26 cellular contexts compared by ENCODE assay signal in genomic region chr11:15627560-15627959, GRCh38.
DNase-seq lines count a peak whose midpoint lies in the region; ATAC-seq, FAIRE-seq and TF ChIP-seq lines count a peak whose summit lies in the region.
"Had no signal": no experiment of that assay in that cellular context is flagged by ENCODE, and none has a peak within 500 bp of the region (broad histone marks: within the 10 kb centered on the region; RNA-seq: fewer than 3 reads in every experiment).

No MANE protein-coding gene starts in this region.

- peaks cover 7% of the 10 kb centered on the region for H3K27me3 ChIP-seq in astrocyte (ENCODE audit: insufficient read depth, low read length)
- H3K27me3 ChIP-seq: colonic mucosa, gastroesophageal sphincter, right atrium auricular region had no signal

- POLR2A ChIA-PET in activated CD4-positive, alpha-beta T cell treated with anti-CD3 and anti-CD28 coated beads for 36 hours (lab: Charles Lee): no interaction called here

- H3K27me3 Mint-ChIP-seq in HFFc6 (ENCODE audit: insufficient read depth) (peaks cover 2% of the 10 kb centered on the region; the same call in 1 of the 2 replicates), astrocyte (ENCODE audit: low read depth, unreplicated experiment) (peaks cover 15% of the 10 kb centered on the region)
- H3K27me3 Mint-ChIP-seq in activated CD4-positive, alpha-beta T cell treated with anti-CD3 and anti-CD28 coated beads for 36 hours: peaks cover 4% of the 10 kb centered on the region

- in situ Hi-C loops in ACHN (cut with HindIII; ENCODE audit: low pct_ligation_motif_present, low pct_unique_long_range_greater_than_20kb, low sequenced_read_pairs): no loop called here

- no peaks in the 10 kb centered on the region for H3K79me2 ChIP-seq in astrocyte (ENCODE audit: insufficient read depth, low read length)

- H3K36me3 Mint-ChIP-seq in HFFc6 (ENCODE audit: low read depth) (no peaks in the 10 kb centered on the region; the same call in 1 of the 2 replicates), astrocyte (ENCODE audit: low read depth, unreplicated experiment) (no peaks in the 10 kb centered on the region)
- no peaks in the 10 kb centered on the region for H3K36me3 Mint-ChIP-seq in activated CD4-positive, alpha-beta T cell treated with anti-CD3 and anti-CD28 coated beads for 36 hours (ENCODE audit: low read depth)

- H4K20me1 ChIP-seq in astrocyte (ENCODE audit: insufficient read depth, low read length): no peaks in the 10 kb centered on the region

- DNase-seq in ACHN (peak; percentile 9), HFFc6 (peak; percentile 3), astrocyte (ENCODE audit: low read depth) (peak; percentile 56), hepatic stellate cell (ENCODE audit: low spot score) (peak; percentile 47), NCI-H510A treated with DMSO at 0.1 percent for 48 hours (lab: John Stamatoyannopoulos, UW) (no peak), T-helper 9 cell (no peak)
- no peak for DNase-seq in activated CD4-positive, alpha-beta T cell treated with anti-CD3 and anti-CD28 coated beads for 36 hours
- DNase-seq: activated CD4-positive, alpha-beta T cell treated with anti-CD3 and anti-CD28 coated beads, Interleukin-2, amount 50 U/mL, for 48 hours; anterior cingulate cortex; CD4-positive, alpha-beta T cell; colonic mucosa; DMS79; NCI-H2081; NCI-H510A; substantia nigra; T-helper 17 cell; WERI-Rb-1 had no signal

- no peak overlapping the region for H3K27ac Mint-ChIP-seq in HFFc6
- H3K27ac Mint-ChIP-seq in astrocyte (ENCODE audit: unreplicated experiment): peak overlapping the region; percentile 55
- H3K27ac Mint-ChIP-seq in activated CD4-positive, alpha-beta T cell treated with anti-CD3 and anti-CD28 coated beads for 36 hours: no peak overlapping the region
- H3K27ac Mint-ChIP-seq: CD4-positive, alpha-beta T cell; T-helper 17 cell had no signal

- no peak overlapping the region for H3K27ac ChIP-seq in astrocyte (ENCODE audit: low read depth, low read length)
- H3K27ac ChIP-seq: A549, colonic mucosa, gastroesophageal sphincter, right atrium auricular region, WERI-Rb-1 had no signal

- no peak overlapping the region for H3K4me3 Mint-ChIP-seq in HFFc6
- no peak overlapping the region for H3K4me3 Mint-ChIP-seq in astrocyte (ENCODE audit: unreplicated experiment)
- no peak overlapping the region for H3K4me3 Mint-ChIP-seq in activated CD4-positive, alpha-beta T cell treated with anti-CD3 and anti-CD28 coated beads for 36 hours
- H3K4me3 Mint-ChIP-seq: CD4-positive, alpha-beta T cell; T-helper 17 cell had no signal

- H3K9me3 Mint-ChIP-seq in HFFc6 (peaks cover 3% of the 10 kb centered on the region; the same call in 1 of the 2 replicates), astrocyte (ENCODE audit: unreplicated experiment) (no peaks in the 10 kb centered on the region)
- H3K9me3 Mint-ChIP-seq in activated CD4-positive, alpha-beta T cell treated with anti-CD3 and anti-CD28 coated beads for 36 hours (ENCODE audit: low read depth): no peaks in the 10 kb centered on the region
- H3K9me3 Mint-ChIP-seq: CD4-positive, alpha-beta T cell had no signal

- no peaks in the 10 kb centered on the region for H3K9me3 ChIP-seq in astrocyte (ENCODE audit: insufficient read depth, low read depth, low read length)
- H3K9me3 ChIP-seq: A549, colonic mucosa, gastroesophageal sphincter, neutrophil, right atrium auricular region had no signal

- CTCF ChIA-PET in activated CD4-positive, alpha-beta T cell treated with anti-CD3 and anti-CD28 coated beads for 36 hours (lab: Charles Lee): no interaction called here

- H2AFZ ChIP-seq in astrocyte (ENCODE audit: low read depth, low read length): no peak overlapping the region

- TF ChIP-seq CTCF in HFFc6 (IDR thresholded peaks at IDR 0.05) (no peak), astrocyte (IDR thresholded peaks at IDR 0.05; ENCODE audit: insufficient read depth, low read depth, low read length) (no peak)

- FAIRE-seq in astrocyte (lab: Jason Lieb, UNC): no peak
- FAIRE-seq: A549, endometrium, K562 had no signal

- ATAC-seq in HG03097 (IDR thresholded peaks at IDR 0.05; ENCODE audit: low FRiP score, unreplicated experiment): no peak
- no peak for ATAC-seq in activated CD4-positive, alpha-beta T cell treated with anti-CD3 and anti-CD28 coated beads for 36 hours
- ATAC-seq: A549, gastroesophageal sphincter, K562, left lobe of liver, Right ventricle myocardium inferior, T-helper 17 cell had no signal

- H3K4me1 Mint-ChIP-seq in HFFc6 (ENCODE audit: low read depth) (no peaks in the 10 kb centered on the region; the same call in 1 of the 2 replicates), astrocyte (ENCODE audit: low read depth, unreplicated experiment) (peaks cover 12% of the 10 kb centered on the region)
- H3K4me1 Mint-ChIP-seq in activated CD4-positive, alpha-beta T cell treated with anti-CD3 and anti-CD28 coated beads for 36 hours: no peaks in the 10 kb centered on the region
- H3K4me1 Mint-ChIP-seq: T-helper 17 cell had no signal

- H3K36me3 ChIP-seq in astrocyte (ENCODE audit: insufficient read depth, low read length): no peaks in the 10 kb centered on the region
- H3K36me3 ChIP-seq: colonic mucosa, gastroesophageal sphincter, neutrophil, right atrium auricular region, WERI-Rb-1 had no signal

- no peak overlapping the region for H3K4me3 ChIP-seq in astrocyte (ENCODE audit: insufficient read depth, low read depth, low read length)
- H3K4me3 ChIP-seq: A549, colonic mucosa, gastroesophageal sphincter, K562, right atrium auricular region had no signal

- peaks cover 14% of the 10 kb centered on the region for H3K4me1 ChIP-seq in astrocyte (ENCODE audit: insufficient read depth, low read length)
- H3K4me1 ChIP-seq: A549, colonic mucosa, gastroesophageal sphincter, right atrium auricular region had no signal

- H3K4me2 ChIP-seq in astrocyte (ENCODE audit: low read length): peak overlapping the region; percentile 34
- H3K4me2 ChIP-seq: A549 had no signal

- no peak overlapping the region for H3K9ac ChIP-seq in astrocyte (ENCODE audit: low read length)

- intact Hi-C loops in activated CD4-positive, alpha-beta T cell treated with anti-CD3 and anti-CD28 coated beads for 36 hours (cut with DNase I, micrococcal nuclease): no loop called here

Comparison
In these comparisons a context has a peak if more than half of its experiments do, and no peak if none do; other contexts are left out.
1. DNase-seq: peak in ACHN (single experiment), HFFc6 (single experiment), astrocyte (single experiment) and hepatic stellate cell (single experiment); none in NCI-H510A treated with DMSO at 0.1 percent for 48 hours (single experiment), T-helper 9 cell (single experiment) and activated CD4-positive, alpha-beta T cell treated with anti-CD3 and anti-CD28 coated beads for 36 hours (single experiment).